Comparison of ENCODE assay signal across 6 cellular contexts in the genomic region with DNA sequence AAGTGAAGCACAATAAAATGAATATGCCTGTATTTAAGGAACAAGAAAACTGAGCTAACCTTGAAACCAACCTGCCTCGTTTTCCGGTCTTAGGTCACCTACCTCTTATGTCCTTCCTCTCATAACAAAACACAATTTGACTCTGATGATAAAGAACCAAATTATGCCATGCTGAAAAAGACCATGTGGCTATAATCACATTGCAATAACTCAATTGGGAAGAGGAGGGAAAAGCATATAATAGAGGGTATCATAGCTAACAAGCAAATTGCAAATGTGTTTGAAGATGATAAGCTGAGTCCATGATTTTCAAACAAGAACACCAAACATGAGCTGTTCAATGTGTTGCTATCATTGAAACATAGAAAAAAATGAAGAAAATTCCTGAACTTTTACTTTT.
"Had no signal": no experiment of that assay in that cellular context is flagged by ENCODE, and none has a peak within 500 bp of the region (broad histone marks: within the 10 kb centered on the region; RNA-seq: fewer than 3 reads in every experiment).

No MANE protein-coding gene starts in this region.

- ATAC-seq: GM23338, HepG2 had no signal

- FAIRE-seq: H1, H54, HepG2 had no signal

- DNase-seq: H9, HCEC 1CT had no signal
